In the genomic region with DNA sequence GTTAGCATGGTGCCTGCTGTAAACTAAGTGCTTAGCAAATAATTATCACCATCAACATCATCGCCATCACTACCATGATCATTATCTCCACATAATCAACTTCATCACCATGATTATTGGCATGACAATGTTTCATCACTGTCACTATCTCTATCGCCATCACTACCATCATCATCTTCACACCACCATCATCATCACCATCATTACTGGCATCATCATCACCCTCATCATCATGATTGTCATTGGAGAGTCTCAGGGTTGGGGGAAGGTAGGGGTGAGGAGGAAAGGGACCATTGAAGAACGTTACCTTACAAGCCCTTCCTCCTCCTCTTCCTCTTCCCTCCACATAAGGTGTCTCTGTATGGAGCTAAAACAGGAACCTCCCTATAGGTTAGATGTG, we compare ENCODE assay signal across 31 cellular contexts. TPM values are rescaled to one million over a fixed set of nuclear protein-coding genes. Genes with fewer than 3 reads are reported as not detected.
A peak's percentile ranks its signal among the peaks of the same experiment; 100 is the strongest.
DNase-seq lines count a peak whose midpoint lies in the region; FAIRE-seq and TF ChIP-seq lines count a peak whose summit lies in the region.
"Had no signal": no experiment of that assay in that cellular context is flagged by ENCODE, and none has a peak within 500 bp of the region (broad histone marks: within the 10 kb centered on the region; RNA-seq: fewer than 3 reads in every experiment).

No MANE protein-coding gene starts in this region.

- H4K12ac ChIP-seq in trophoblast cell (ENCODE audit: low read depth, low read length) = no peak overlapping the region

- POLR2A ChIA-PET in HEK293 (lab: Yijun Ruan, JAX) = no interaction called here

- no peak overlapping the region for H3K14ac ChIP-seq in trophoblast cell (ENCODE audit: low read length)

- no CpG with 5 or more reads among the region's 3 CpGs for WGBS in trophoblast cell (ENCODE audit: extremely low coverage, insufficient coverage, insufficient read length)

- DNase-seq in bronchial epithelial cell (ENCODE audit: low read depth) = no peak
- DNase-seq in trophoblast cell = no peak
- no peak for DNase-seq in retina
- DNase-seq in T1000 (lab: John Stamatoyannopoulos, UW) = no peak
- no peak for DNase-seq in HAP-1 (ENCODE audit: low spot score in 2 of 2)
- DNase-seq: 8988T; ACHN; BE2C; C1 segment of cervical spinal cord; CD4-positive, alpha-beta memory T cell; CD4-positive, CD25-positive, alpha-beta regulatory T cell; CD8-positive, alpha-beta memory T cell; COR-L47; DMS 273 treated with DMSO at 0.1 percent for 48 hours; DMS153; DMS53; DMS79; DND-41; EL; GDM1 had no signal

- H2AK5ac ChIP-seq in trophoblast cell (ENCODE audit: low read length) = no peak overlapping the region

- no peak overlapping the region for H2BK120ac ChIP-seq in trophoblast cell (ENCODE audit: insufficient read depth, low read length, poor library complexity)

- H3K9me3 ChIP-seq in HEK293 (ENCODE audit: control insufficient read depth, insufficient read depth, low read depth, low read length) = no peaks in the 10 kb centered on the region
- H3K9me3 ChIP-seq in trophoblast cell (ENCODE audit: insufficient read depth, low read depth, low read length) = peaks cover 2% of the 10 kb centered on the region
- no peaks in the 10 kb centered on the region for H3K9me3 ChIP-seq in HAP-1
- H3K9me3 ChIP-seq: BE2C, BLaER1 had no signal

- H3K4me2 ChIP-seq in trophoblast cell (ENCODE audit: low read length) = no peak overlapping the region
- H3K4me2 ChIP-seq: BLaER1 had no signal

- H3K4ac ChIP-seq in trophoblast cell (ENCODE audit: low read depth, low read length) = no peak overlapping the region

- H3K4me3 ChIP-seq in HEK293 (ENCODE audit: low read depth, low read length) (no peak overlapping the region), bronchial epithelial cell (ENCODE audit: low read depth, low read length) (no peak overlapping the region), trophoblast cell (ENCODE audit: low read depth, low read length) (no peak overlapping the region), HAP-1 (no peak overlapping the region)
- H3K4me3 ChIP-seq: BLaER1, GM12878 had no signal

- H3K27me3 ChIP-seq in bronchial epithelial cell (ENCODE audit: control insufficient read depth, insufficient read depth, low read length) (no peaks in the 10 kb centered on the region), trophoblast cell (ENCODE audit: insufficient read depth, low read length) (no peaks in the 10 kb centered on the region), HAP-1 (ENCODE audit: low read depth) (no peaks in the 10 kb centered on the region)
- H3K27me3 ChIP-seq: BLaER1 had no signal

- no peaks in the 10 kb centered on the region for H3K36me3 ChIP-seq in HEK293 (ENCODE audit: control insufficient read depth in 2 of 2, insufficient read depth in 1 of 2, low read length in 2 of 2)
- H3K36me3 ChIP-seq in bronchial epithelial cell (ENCODE audit: control insufficient read depth, insufficient read depth, low read length) = no peaks in the 10 kb centered on the region
- no peaks in the 10 kb centered on the region for H3K36me3 ChIP-seq in trophoblast cell (ENCODE audit: control insufficient read depth in 1 of 2, insufficient read depth in 2 of 2, low read length in 2 of 2)
- no peaks in the 10 kb centered on the region for H3K36me3 ChIP-seq in HAP-1 (replicated peaks)
- H3K36me3 ChIP-seq: BE2C, BLaER1 had no signal

- H2BK12ac ChIP-seq in trophoblast cell (ENCODE audit: low read length) = no peak overlapping the region

- peak overlapping the region; percentile 70 for H3K23ac ChIP-seq in trophoblast cell (ENCODE audit: low read length)

- H3K79me1 ChIP-seq in trophoblast cell (ENCODE audit: low read length) = no peaks in the 10 kb centered on the region

- no peaks in the 10 kb centered on the region for H3K79me2 ChIP-seq in trophoblast cell (ENCODE audit: control insufficient read depth, insufficient read depth, low read length, poor library complexity)

- no peak overlapping the region for H3K9ac ChIP-seq in trophoblast cell (ENCODE audit: low read length)
- H3K9ac ChIP-seq: BLaER1 had no signal

- H3K18ac ChIP-seq in trophoblast cell (ENCODE audit: low read length) = no peak overlapping the region

- no peak overlapping the region for H4K91ac ChIP-seq in trophoblast cell (ENCODE audit: low read depth, low read length)

- H2BK5ac ChIP-seq in trophoblast cell (ENCODE audit: low read depth, low read length, poor library complexity) = no peak overlapping the region

- H4K8ac ChIP-seq in trophoblast cell (ENCODE audit: low read depth, low read length) = no peak overlapping the region

- H3K4me1 ChIP-seq in HEK293 (ENCODE audit: control insufficient read depth, insufficient read depth, low read length) (no peaks in the 10 kb centered on the region), trophoblast cell (ENCODE audit: control insufficient read depth in 1 of 2, insufficient read depth in 2 of 2, low read length in 2 of 2) (no peaks in the 10 kb centered on the region), HAP-1 (no peaks in the 10 kb centered on the region)
- H3K4me1 ChIP-seq: BE2C, BLaER1 had no signal

- TF ChIP-seq CTCF in HEK293 (tag by site-specific recombination; IDR thresholded peaks at IDR 0.05) = no peak
- TF ChIP-seq CTCF in bronchial epithelial cell (IDR thresholded peaks at IDR 0.05; ENCODE audit: insufficient read depth, low read length, severe bottlenecking) = no peak

- in situ Hi-C loops in HAP-1 (cut with MboI; ENCODE audit: low sequenced_read_pairs) = no loop called here

- CTCF ChIA-PET in HEK293 (lab: Yijun Ruan, JAX) = interaction anchor here (0.9 to 1.0 kb wide), 2 partner anchors 29 to 38 kb away, joined by 3 read pairs; no protein-coding TSS in a partner anchor

- peak; percentile 73 for FAIRE-seq in bronchial epithelial cell (lab: Jason Lieb, UNC)
- FAIRE-seq: A204.1, GM12878, GM12892, GM18507, GM19239 had no signal

- H3K27ac ChIP-seq in HEK293 (ENCODE audit: extremely low read depth, low read depth, low read length) (no peak overlapping the region), trophoblast cell (ENCODE audit: low read depth, low read length) (no peak overlapping the region)
- H3K27ac ChIP-seq: BLaER1 had no signal

- H2AFZ ChIP-seq in trophoblast cell (ENCODE audit: insufficient read depth, low read length, poor library complexity) = no peak overlapping the region

TF ChIP-seq in HEK293, 187 proteins besides CTCF, POLR2A, EP300 and RAD21:
- no peak for TF ChIP-seq ZNF48 (tag by site-specific recombination; IDR thresholded peaks at IDR 0.05)
- TF ChIP-seq, protein P1, sequence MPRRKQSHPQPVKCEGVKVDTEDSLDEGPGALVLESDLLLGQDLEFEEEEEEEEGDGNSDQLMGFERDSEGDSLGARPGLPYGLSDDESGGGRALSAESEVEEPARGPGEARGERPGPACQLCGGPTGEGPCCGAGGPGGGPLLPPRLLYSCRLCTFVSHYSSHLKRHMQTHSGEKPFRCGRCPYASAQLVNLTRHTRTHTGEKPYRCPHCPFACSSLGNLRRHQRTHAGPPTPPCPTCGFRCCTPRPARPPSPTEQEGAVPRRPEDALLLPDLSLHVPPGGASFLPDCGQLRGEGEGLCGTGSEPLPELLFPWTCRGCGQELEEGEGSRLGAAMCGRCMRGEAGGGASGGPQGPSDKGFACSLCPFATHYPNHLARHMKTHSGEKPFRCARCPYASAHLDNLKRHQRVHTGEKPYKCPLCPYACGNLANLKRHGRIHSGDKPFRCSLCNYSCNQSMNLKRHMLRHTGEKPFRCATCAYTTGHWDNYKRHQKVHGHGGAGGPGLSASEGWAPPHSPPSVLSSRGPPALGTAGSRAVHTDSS (tag by site-specific recombination; IDR thresholded peaks at IDR 0.05) = peak; percentile 64

RNA-seq across cellular contexts. Expression of a gene that starts 54.9 kb away (rescaled TPM):
- total RNA-seq in bronchial epithelial cell = not detected in 2 replicates
- under 0.01 and 0.01 TPM in 2 replicates for polyA plus RNA-seq in trophoblast cell (2013)
- total RNA-seq: A673; CD4-positive, alpha-beta memory T cell; CD4-positive, CD25-positive, alpha-beta regulatory T cell; CD8-positive, alpha-beta memory T cell; G401 had no signal
- polyA plus RNA-seq: AG04450; CD14-positive monocyte; CD4-positive, alpha-beta memory T cell; CD4-positive, CD25-positive, alpha-beta regulatory T cell; CD8-positive, alpha-beta memory T cell had no signal
